13 cellular contexts compared by ENCODE assay signal in genomic region chr1:183092350-183092749, GRCh38.
"Had no signal": no experiment of that assay in that cellular context is flagged by ENCODE, and none has a peak within 500 bp of the region (broad histone marks: within the 10 kb centered on the region; RNA-seq: fewer than 3 reads in every experiment).

No MANE protein-coding gene starts in this region.

- H3K36me3 ChIP-seq: breast epithelium, ovary, stomach, thyroid gland had no signal

- H3K9me3 Mint-ChIP-seq: activated CD4-positive, alpha-beta memory T cell treated with anti-CD3 and anti-CD28 coated beads for 36 hours; activated naive CD8-positive, alpha-beta T cell treated with anti-CD3 and anti-CD28 coated beads for 36 hours; activated T-cell treated with anti-CD3 and anti-CD28 coated beads, Interleukin-2, amount 50 U/mL, for 4 hours; endodermal cell; nephron progenitor cell had no signal

- DNase-seq: activated CD4-positive, alpha-beta memory T cell treated with anti-CD3 and anti-CD28 coated beads for 36 hours; activated gamma-delta T cell treated with Interleukin-2 at 50 U/mL for 16 hours; activated naive CD8-positive, alpha-beta T cell treated with anti-CD3 and anti-CD28 coated beads for 36 hours; activated T-cell treated with anti-CD3 and anti-CD28 coated beads, Interleukin-2, amount 50 U/mL, for 4 hours; endodermal cell; erythroblast; glutamatergic neuron; nephron progenitor cell; ovary; stomach; T-helper 9 cell; thyroid gland had no signal

- H3K4me1 ChIP-seq: breast epithelium had no signal

- ATAC-seq: activated T-cell treated with anti-CD3 and anti-CD28 coated beads, Interleukin-2, amount 50 U/mL, for 4 hours had no signal

- H3K4me3 ChIP-seq: breast epithelium, ovary, stomach, thyroid gland had no signal

- H3K36me3 Mint-ChIP-seq: activated CD4-positive, alpha-beta memory T cell treated with anti-CD3 and anti-CD28 coated beads for 36 hours; activated naive CD8-positive, alpha-beta T cell treated with anti-CD3 and anti-CD28 coated beads for 36 hours had no signal

- H3K4me3 Mint-ChIP-seq: activated CD4-positive, alpha-beta memory T cell treated with anti-CD3 and anti-CD28 coated beads for 36 hours; activated naive CD8-positive, alpha-beta T cell treated with anti-CD3 and anti-CD28 coated beads for 36 hours; activated T-cell treated with anti-CD3 and anti-CD28 coated beads, Interleukin-2, amount 50 U/mL, for 4 hours; endodermal cell; nephron progenitor cell had no signal

- H3K9me3 ChIP-seq: breast epithelium, ovary, stomach, thyroid gland had no signal

- H3K27me3 ChIP-seq: breast epithelium, ovary, stomach, thyroid gland had no signal

- H3K4me1 Mint-ChIP-seq: activated naive CD8-positive, alpha-beta T cell treated with anti-CD3 and anti-CD28 coated beads for 36 hours had no signal

- H3K27ac ChIP-seq: breast epithelium, ovary, thyroid gland had no signal

- H3K27ac Mint-ChIP-seq: activated CD4-positive, alpha-beta memory T cell treated with anti-CD3 and anti-CD28 coated beads for 36 hours; activated naive CD8-positive, alpha-beta T cell treated with anti-CD3 and anti-CD28 coated beads for 36 hours; endodermal cell had no signal
